In the genomic region with DNA sequence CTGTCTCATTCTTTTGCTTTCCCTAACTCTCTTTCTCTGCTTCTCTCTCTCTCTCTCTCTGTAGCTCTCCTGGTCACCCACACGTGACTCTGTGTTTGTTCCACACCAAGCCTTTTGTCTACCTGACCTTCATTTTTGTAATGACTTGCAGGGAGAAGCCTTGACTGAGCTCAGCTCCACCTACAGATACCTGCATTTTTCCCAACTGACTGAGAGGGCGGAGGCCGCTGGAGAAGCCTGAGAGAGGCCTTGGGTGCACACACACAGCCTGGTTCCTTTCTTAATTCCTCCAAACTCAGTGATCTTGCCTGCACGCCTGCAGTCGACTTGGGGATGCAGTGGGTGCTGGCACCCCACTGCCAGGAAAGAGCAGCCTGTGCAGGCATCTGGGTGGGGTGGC, we compare ENCODE assay signal across 26 cellular contexts.
A peak's percentile ranks its signal among the peaks of the same experiment; 100 is the strongest.
DNase-seq lines count a peak whose midpoint lies in the region; ATAC-seq and TF ChIP-seq lines count a peak whose summit lies in the region.
"Had no signal": no experiment of that assay in that cellular context is flagged by ENCODE, and none has a peak within 500 bp of the region (broad histone marks: within the 10 kb centered on the region; RNA-seq: fewer than 3 reads in every experiment).

No MANE protein-coding gene starts in this region.

- intact Hi-C loops in mammary epithelial cell (cut with micrococcal nuclease) (no loop called here), breast epithelium (cut with DNase I; ENCODE audit: low total_unique reads) (no loop called here), left cardiac atrium (cut with DNase I) (no loop called here)

- TF ChIP-seq POLR2A in breast epithelium (IDR thresholded peaks at IDR 0.05): no peak

- H2AFZ ChIP-seq in mammary epithelial cell (ENCODE audit: low read depth, low read length): no peak overlapping the region
- H2AFZ ChIP-seq: PC-9 had no signal

- 83% methylated on average over 5 of the region's 5 CpGs for WGBS in mammary epithelial cell (ENCODE audit: low coverage, missing lambda C conversion rate)

- H3K27me3 ChIP-seq in mammary epithelial cell (ENCODE audit: insufficient read depth, low read length) (no peaks in the 10 kb centered on the region), breast epithelium (no peaks in the 10 kb centered on the region)
- H3K27me3 ChIP-seq: SJCRH30 had no signal

- no peak overlapping the region for H3K27ac ChIP-seq in mammary epithelial cell (ENCODE audit: insufficient read depth, low read depth, low read length)
- H3K27ac ChIP-seq in breast epithelium: no peak overlapping the region
- peak overlapping the region; percentile 64 for H3K27ac ChIP-seq in epithelial cell of prostate
- H3K27ac ChIP-seq: 22Rv1, C4-2B, PC-9, SJCRH30 had no signal

- no peaks in the 10 kb centered on the region for H4K20me1 ChIP-seq in mammary epithelial cell (ENCODE audit: insufficient read depth, low read length)

- H3K4me3 ChIP-seq in mammary epithelial cell (replicated peaks in 1 of 3; ENCODE audit: insufficient read depth in 1 of 3, low read depth in 2 of 3, low read length in 3 of 3): no peak overlapping the region
- no peak overlapping the region for H3K4me3 ChIP-seq in breast epithelium
- H3K4me3 ChIP-seq: GM12878, PC-9, SJCRH30 had no signal

- no TSS peak for BruUV-seq in mammary epithelial cell (replicated peaks; lab: Mats Ljungman, UMichigan)

- CTCF ChIA-PET in mammary epithelial cell (lab: Charles Lee; ENCODE audit: low non-redundant PET): no interaction called here

- no peaks in the 10 kb centered on the region for H3K4me1 ChIP-seq in mammary epithelial cell (ENCODE audit: insufficient read depth, low read length)
- no peaks in the 10 kb centered on the region for H3K4me1 ChIP-seq in breast epithelium
- H3K4me1 ChIP-seq: Caco-2, SJCRH30 had no signal

- dilution Hi-C loops in mammary epithelial cell (cut with HindIII; ENCODE audit: low sequenced_read_pairs): loop anchor here (10.0 kb wide), 1 partner anchor 95 kb away; no protein-coding TSS in a partner anchor

- no peak overlapping the region for H3K4me2 ChIP-seq in mammary epithelial cell (ENCODE audit: insufficient read depth, low read depth, low read length)
- H3K4me2 ChIP-seq: PC-9 had no signal

- in situ Hi-C loops in mammary epithelial cell (cut with MboI; ENCODE audit: low sequenced_read_pairs in 2 of 2): no loop called here

- ATAC-seq in GM19463 (IDR thresholded peaks at IDR 0.05; ENCODE audit: unreplicated experiment): no peak
- ATAC-seq in left cardiac atrium: no peak
- no peak for ATAC-seq in HG02610 (IDR thresholded peaks at IDR 0.05; ENCODE audit: unreplicated experiment)
- ATAC-seq: CD8-positive, alpha-beta T cell; GM12878; Right ventricle myocardium inferior had no signal

- DNase-seq in mammary epithelial cell (peak; percentile 62), breast epithelium (ENCODE audit: low spot score in 2 of 2) (no peak), epithelial cell of prostate (ENCODE audit: low read depth, low spot score) (peak; percentile 39), iPS-NIHi7 (ENCODE audit: extremely low spot score) (peak; percentile 30), left cardiac atrium (no peak)
- DNase-seq in stimulated activated CD8-positive, alpha-beta memory T cell treated with anti-CD3 and anti-CD28 coated beads, Interleukin-4, amount 100 ng/mL, for 48 hours: no peak
- DNase-seq: CD8-positive, alpha-beta T cell; EL; GDM1; HCEC 1CT; Karpas-422; NCI-H1092; NCI-H1417 treated with DMSO at 0.1 percent for 48 hours; NCI-H1694 treated with DMSO at 0.1 percent for 48 hours; NCI-H2081; NCI-H2227 treated with DMSO at 0.1 percent for 48 hours; NCI-H526 treated with DMSO at 0.1 percent for 48 hours; SJCRH30 had no signal

- H3K9me3 ChIP-seq in mammary epithelial cell (replicated peaks; ENCODE audit: insufficient read depth, low read length): no peaks in the 10 kb centered on the region
- H3K9me3 ChIP-seq in breast epithelium: no peaks in the 10 kb centered on the region
- H3K9me3 ChIP-seq: Caco-2, SJCRH30 had no signal

- no peak overlapping the region for H3K9ac ChIP-seq in mammary epithelial cell (ENCODE audit: insufficient read depth, low read length)

- TF ChIP-seq CTCF in mammary epithelial cell (conservative IDR thresholded peaks at IDR 0.05 in 1 of 2, IDR thresholded peaks at IDR 0.05 in 1 of 2; ENCODE audit: extremely low read depth in 1 of 2, insufficient read depth in 1 of 2, low read depth in 1 of 2, low read length in 2 of 2): no peak
- TF ChIP-seq CTCF in breast epithelium (IDR thresholded peaks at IDR 0.05): no peak

- H3K36me3 ChIP-seq in mammary epithelial cell (ENCODE audit: insufficient read depth, low read length): no peaks in the 10 kb centered on the region
- H3K36me3 ChIP-seq in breast epithelium: no peaks in the 10 kb centered on the region
- H3K36me3 ChIP-seq: SJCRH30 had no signal

- H3K79me2 ChIP-seq in mammary epithelial cell (ENCODE audit: insufficient read depth, low read length): no peaks in the 10 kb centered on the region

Comparison
In these comparisons a context has a peak if more than half of its experiments do, and no peak if none do; other contexts are left out.
1. DNase-seq: peak in mammary epithelial cell (single experiment), epithelial cell of prostate (single experiment) and iPS-NIHi7 (single experiment); none in breast epithelium (0 of 2), left cardiac atrium (single experiment) and stimulated activated CD8-positive, alpha-beta memory T cell treated with anti-CD3 and anti-CD28 coated beads, Interleukin-4, amount 100 ng/mL, for 48 hours (single experiment).